In the genomic region with DNA sequence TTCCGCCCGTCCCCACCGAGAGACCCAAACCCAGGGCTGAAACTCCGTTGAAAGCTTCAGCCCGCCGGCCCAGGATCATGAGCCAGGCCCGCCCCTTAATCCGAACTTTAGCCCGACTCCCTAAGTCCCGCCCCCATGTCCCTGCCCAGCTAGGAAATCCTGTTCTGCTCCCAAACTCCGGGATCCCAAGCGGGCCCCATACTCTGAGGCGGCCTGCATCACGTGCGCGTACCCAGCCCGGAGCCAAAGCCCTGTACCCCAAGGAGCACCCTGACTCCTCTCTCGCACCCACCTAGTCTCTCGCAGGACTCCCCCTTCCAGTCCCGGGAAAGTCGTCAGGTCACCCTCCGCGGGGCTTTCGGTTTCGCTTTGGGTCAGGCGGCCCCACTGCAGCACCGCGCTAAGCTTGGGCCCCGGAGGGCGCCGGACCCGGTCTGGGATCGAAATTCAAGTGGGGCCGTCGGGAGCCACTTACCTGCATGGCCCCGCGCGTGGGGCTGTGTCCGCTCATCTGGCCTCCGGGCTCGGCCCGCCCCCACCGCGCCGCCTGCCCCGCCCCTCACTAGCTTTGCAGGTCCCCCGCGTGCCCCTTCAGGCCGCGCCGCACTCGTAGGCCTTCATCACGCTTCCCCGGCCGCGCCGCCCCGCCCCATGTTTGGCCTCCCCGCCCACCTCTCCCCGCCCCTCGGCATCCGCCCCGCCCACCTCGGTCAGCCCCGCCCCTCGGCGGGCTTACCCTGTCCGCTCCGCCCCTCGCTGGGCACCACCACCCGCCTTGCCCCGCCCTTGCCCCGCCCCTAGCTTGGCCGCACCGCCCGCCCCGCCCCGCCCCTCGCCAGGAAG, we compare ENCODE assay signal across 8 cellular contexts. TPM values are rescaled to one million over a fixed set of nuclear protein-coding genes. Genes with fewer than 3 reads are reported as not detected.
DNase-seq lines count a peak whose midpoint lies in the region; ATAC-seq and TF ChIP-seq lines count a peak whose summit lies in the region.

TSS of gene DNPEP (minus strand) at position 629 of the 843 bp plus-strand sequence. CDS start at position 511, 118 bp downstream.

- H2AFZ ChIP-seq in osteoblast (ENCODE audit: low read length) = peak within 1 kb of the TSS; percentile 96

- H3K36me3 Mint-ChIP-seq in activated naive CD8-positive, alpha-beta T cell = peaks cover 8% of the 10 kb centered on the region

- no peaks in the 10 kb centered on the region for H3K27me3 Mint-ChIP-seq in activated naive CD8-positive, alpha-beta T cell

- H3K4me2 ChIP-seq in osteoblast (ENCODE audit: insufficient read depth, low read length) = peak within 1 kb of the TSS; percentile 96

- H3K27ac ChIP-seq in osteoblast (ENCODE audit: low read depth, low read length) (peak within 1 kb of the TSS; percentile 83), thoracic aorta (peak within 1 kb of the TSS; percentile 75 to 84)

- ATAC-seq in SK-N-SH treated with all-trans-retinoic acid at 6 μM for 48 hours = peak; percentile 82
- peak; percentile 68 for ATAC-seq in thoracic aorta (ENCODE audit: insufficient number of reproducible peaks, low FRiP score, low read depth)

- peak within 1 kb of the TSS; percentile 97 for H3K4me3 Mint-ChIP-seq in activated naive CD8-positive, alpha-beta T cell

- peak within 1 kb of the TSS; percentile 98 for H3K27ac Mint-ChIP-seq in activated naive CD8-positive, alpha-beta T cell

- H3K9me3 ChIP-seq in osteoblast (ENCODE audit: low read depth, low read length) (no peaks in the 10 kb centered on the region), thoracic aorta (no peaks in the 10 kb centered on the region)

- H3K4me1 Mint-ChIP-seq in activated naive CD8-positive, alpha-beta T cell (ENCODE audit: low read depth) = peaks cover 24% of the 10 kb centered on the region

- H3K79me2 ChIP-seq in osteoblast (ENCODE audit: insufficient read depth, low read length) = peaks cover 7% of the 10 kb centered on the region

- DNase-seq in GM04503 (ENCODE audit: low read depth) = peak; percentile 39
- DNase-seq in GOT3 (lab: John Stamatoyannopoulos, UW) = peak; percentile 96
- DNase-seq in Kasumi-1 (lab: John Stamatoyannopoulos, UW) = peak; percentile 53 to 67
- DNase-seq in glomerular visceral epithelial cell (ENCODE audit: extremely low spot score) = peak; percentile 96
- DNase-seq in osteoblast (ENCODE audit: insufficient read length, low spot score, missing footprints) = peak; percentile 99
- peak; percentile 66 for DNase-seq in thoracic aorta (ENCODE audit: low spot score)

- H3K9me3 Mint-ChIP-seq in activated naive CD8-positive, alpha-beta T cell (ENCODE audit: low read depth) = no peaks in the 10 kb centered on the region

- peaks cover 14% of the 10 kb centered on the region for H3K4me1 ChIP-seq in osteoblast (ENCODE audit: insufficient read depth, low read length)
- H3K4me1 ChIP-seq in thoracic aorta (ENCODE audit: control insufficient read depth in 1 of 2, low read depth in 2 of 2) = peaks cover 7 to 9% of the 10 kb centered on the region in 2 donors

- H3K4me3 ChIP-seq in osteoblast (ENCODE audit: insufficient read depth, low read length) (peak within 1 kb of the TSS; percentile 95), thoracic aorta (peak within 1 kb of the TSS; percentile 81)

- TF ChIP-seq CTCF in osteoblast (IDR thresholded peaks at IDR 0.05; ENCODE audit: extremely low read depth, low read depth, low read length) (no peak), thoracic aorta (IDR thresholded peaks at IDR 0.05) (no peak)

- H3K36me3 ChIP-seq in osteoblast (ENCODE audit: insufficient read depth, low read length) = peaks cover 32% of the 10 kb centered on the region
- H3K36me3 ChIP-seq in thoracic aorta = peaks cover 25% of the 10 kb centered on the region

- peaks cover 10% of the 10 kb centered on the region for H4K20me1 ChIP-seq in osteoblast (ENCODE audit: insufficient read depth, low read length)

- H3K27me3 ChIP-seq in osteoblast (ENCODE audit: insufficient read depth, low read length) (no peaks in the 10 kb centered on the region), thoracic aorta (replicated peaks; ENCODE audit: insufficient read depth) (no peaks in the 10 kb centered on the region)

TF ChIP-seq in SK-N-SH treated with all-trans-retinoic acid at 6 μM for 48 hours, 23 proteins besides CTCF, POLR2A, EP300 and RAD21 (continues in another document):
- TF ChIP-seq CSDC2 (CRISPR knock-in tag; IDR thresholded peaks at IDR 0.05) (no peak), ZNF565 (CRISPR knock-in tag; conservative IDR thresholded peaks at IDR 0.05; ENCODE audit: low read depth) (no peak), POU6F1 (CRISPR knock-in tag; IDR thresholded peaks at IDR 0.05; ENCODE audit: borderline replicate concordance, low read depth) (no peak), TOX (CRISPR knock-in tag; IDR thresholded peaks at IDR 0.05; ENCODE audit: borderline replicate concordance) (no peak), ZC3H10 (CRISPR knock-in tag; IDR thresholded peaks at IDR 0.05) (no peak), ZFP3 (CRISPR knock-in tag; IDR thresholded peaks at IDR 0.05) (no peak), ISL1 (CRISPR knock-in tag; IDR thresholded peaks at IDR 0.05) (no peak), RARB (CRISPR knock-in tag; IDR thresholded peaks at IDR 0.05) (no peak), OSR1 (CRISPR knock-in tag; IDR thresholded peaks at IDR 0.05) (no peak), ZFP30 (CRISPR knock-in tag; IDR thresholded peaks at IDR 0.05) (no peak), ARNTL (CRISPR knock-in tag; IDR thresholded peaks at IDR 0.05; ENCODE audit: borderline replicate concordance, low read depth) (no peak), ESRRG (CRISPR knock-in tag; IDR thresholded peaks at IDR 0.05) (no peak), ZNF8 (CRISPR knock-in tag; IDR thresholded peaks at IDR 0.05) (no peak), ZNF70 (CRISPR knock-in tag; IDR thresholded peaks at IDR 0.05) (no peak), TCF4 (CRISPR knock-in tag; IDR thresholded peaks at IDR 0.05; ENCODE audit: borderline replicate concordance) (no peak)
- TF ChIP-seq, protein P1, sequence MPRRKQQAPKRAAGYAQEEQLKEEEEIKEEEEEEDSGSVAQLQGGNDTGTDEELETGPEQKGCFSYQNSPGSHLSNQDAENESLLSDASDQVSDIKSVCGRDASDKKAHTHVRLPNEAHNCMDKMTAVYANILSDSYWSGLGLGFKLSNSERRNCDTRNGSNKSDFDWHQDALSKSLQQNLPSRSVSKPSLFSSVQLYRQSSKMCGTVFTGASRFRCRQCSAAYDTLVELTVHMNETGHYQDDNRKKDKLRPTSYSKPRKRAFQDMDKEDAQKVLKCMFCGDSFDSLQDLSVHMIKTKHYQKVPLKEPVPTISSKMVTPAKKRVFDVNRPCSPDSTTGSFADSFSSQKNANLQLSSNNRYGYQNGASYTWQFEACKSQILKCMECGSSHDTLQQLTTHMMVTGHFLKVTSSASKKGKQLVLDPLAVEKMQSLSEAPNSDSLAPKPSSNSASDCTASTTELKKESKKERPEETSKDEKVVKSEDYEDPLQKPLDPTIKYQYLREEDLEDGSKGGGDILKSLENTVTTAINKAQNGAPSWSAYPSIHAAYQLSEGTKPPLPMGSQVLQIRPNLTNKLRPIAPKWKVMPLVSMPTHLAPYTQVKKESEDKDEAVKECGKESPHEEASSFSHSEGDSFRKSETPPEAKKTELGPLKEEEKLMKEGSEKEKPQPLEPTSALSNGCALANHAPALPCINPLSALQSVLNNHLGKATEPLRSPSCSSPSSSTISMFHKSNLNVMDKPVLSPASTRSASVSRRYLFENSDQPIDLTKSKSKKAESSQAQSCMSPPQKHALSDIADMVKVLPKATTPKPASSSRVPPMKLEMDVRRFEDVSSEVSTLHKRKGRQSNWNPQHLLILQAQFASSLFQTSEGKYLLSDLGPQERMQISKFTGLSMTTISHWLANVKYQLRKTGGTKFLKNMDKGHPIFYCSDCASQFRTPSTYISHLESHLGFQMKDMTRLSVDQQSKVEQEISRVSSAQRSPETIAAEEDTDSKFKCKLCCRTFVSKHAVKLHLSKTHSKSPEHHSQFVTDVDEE (CRISPR knock-in tag; IDR thresholded peaks at IDR 0.05) = peak; percentile 30; the same call in 1 of the 2 replicates
- TF ChIP-seq, protein P2, sequence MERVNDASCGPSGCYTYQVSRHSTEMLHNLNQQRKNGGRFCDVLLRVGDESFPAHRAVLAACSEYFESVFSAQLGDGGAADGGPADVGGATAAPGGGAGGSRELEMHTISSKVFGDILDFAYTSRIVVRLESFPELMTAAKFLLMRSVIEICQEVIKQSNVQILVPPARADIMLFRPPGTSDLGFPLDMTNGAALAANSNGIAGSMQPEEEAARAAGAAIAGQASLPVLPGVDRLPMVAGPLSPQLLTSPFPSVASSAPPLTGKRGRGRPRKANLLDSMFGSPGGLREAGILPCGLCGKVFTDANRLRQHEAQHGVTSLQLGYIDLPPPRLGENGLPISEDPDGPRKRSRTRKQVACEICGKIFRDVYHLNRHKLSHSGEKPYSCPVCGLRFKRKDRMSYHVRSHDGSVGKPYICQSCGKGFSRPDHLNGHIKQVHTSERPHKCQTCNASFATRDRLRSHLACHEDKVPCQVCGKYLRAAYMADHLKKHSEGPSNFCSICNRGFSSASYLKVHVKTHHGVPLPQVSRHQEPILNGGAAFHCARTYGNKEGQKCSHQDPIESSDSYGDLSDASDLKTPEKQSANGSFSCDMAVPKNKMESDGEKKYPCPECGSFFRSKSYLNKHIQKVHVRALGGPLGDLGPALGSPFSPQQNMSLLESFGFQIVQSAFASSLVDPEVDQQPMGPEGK (CRISPR knock-in tag; IDR thresholded peaks at IDR 0.05; ENCODE audit: borderline replicate concordance) = peak; percentile 54; the same call in 1 of the 2 replicates

RNA-seq across cellular contexts. Expression of gene DNPEP, which starts in this region (rescaled TPM):
- 60.7 and 67.3 TPM in 2 replicates for total RNA-seq in osteoblast
- 10 to 100 TPM; 42.7 to 51.2 TPM for total RNA-seq in thoracic aorta

Comparison
In these comparisons a context has a peak if more than half of its experiments do, and no peak if none do; other contexts are left out.
1. Peak in every context shown above with its lines: DNase-seq, ATAC-seq, H3K4me3 ChIP-seq and H3K27ac ChIP-seq.
2. DNase-seq: peak in every context shown above with its lines; median percentile 99 in osteoblast; 96 in GOT3; 96 in glomerular visceral epithelial cell; 66 in thoracic aorta; 60 in Kasumi-1; 39 in GM04503.